In genomic region chr2:109117780-109118179, GRCh38 we compare ENCODE assay signal across 18 cellular contexts.
"Had no signal": no experiment of that assay in that cellular context is flagged by ENCODE, and none has a peak within 500 bp of the region (broad histone marks: within the 10 kb centered on the region; RNA-seq: fewer than 3 reads in every experiment).

No MANE protein-coding gene starts in this region.

- H3K36me3 ChIP-seq: gastroesophageal sphincter, left ventricle myocardium inferior, lower lobe of right lung, ovary had no signal

- H3K4me1 ChIP-seq: gastroesophageal sphincter, left ventricle myocardium inferior, lower lobe of right lung had no signal

- H3K4me3 Mint-ChIP-seq: endodermal cell, immature natural killer cell, naive B cell, nephron progenitor cell had no signal

- H3K27me3 ChIP-seq: ovary had no signal

- DNase-seq: effector CD4-positive, alpha-beta T cell; endodermal cell; glutamatergic neuron; immature natural killer cell; left ventricle myocardium inferior; lower lobe of right lung; mesenchymal stem cell; midbrain; naive B cell; nephron progenitor cell; ovary; right cardiac atrium; stimulated activated CD4-positive, alpha-beta T cell treated with anti-CD3 and anti-CD28 coated beads, Interleukin-2, amount 100 ng/mL, for 48 hours; stimulated activated naive CD4-positive, alpha-beta T cell treated with Interleukin-2 at 50 U/mL for 16 hours; trophoblast cell had no signal

- H3K27ac ChIP-seq: coronary artery, gastroesophageal sphincter, left ventricle myocardium inferior, lower lobe of right lung, ovary had no signal

- H3K4me3 ChIP-seq: coronary artery, gastroesophageal sphincter, left ventricle myocardium inferior, lower lobe of right lung, ovary, smooth muscle cell had no signal

- H3K27ac Mint-ChIP-seq: endodermal cell, immature natural killer cell, nephron progenitor cell had no signal

- H3K9me3 ChIP-seq: left ventricle myocardium inferior, lower lobe of right lung had no signal

- H3K36me3 Mint-ChIP-seq: immature natural killer cell had no signal

- H3K4me1 Mint-ChIP-seq: endodermal cell, immature natural killer cell, naive B cell had no signal

- H3K9me3 Mint-ChIP-seq: immature natural killer cell had no signal

- ATAC-seq: gastroesophageal sphincter, lower lobe of right lung, right cardiac atrium had no signal
